Comparison of ENCODE assay signal across 9 cellular contexts in genomic region chr9:13513710-13514444, GRCh38.
DNase-seq lines count a peak whose midpoint lies in the region; ATAC-seq and TF ChIP-seq lines count a peak whose summit lies in the region.
"Had no signal": no experiment of that assay in that cellular context is flagged by ENCODE, and none has a peak within 500 bp of the region (broad histone marks: within the 10 kb centered on the region; RNA-seq: fewer than 3 reads in every experiment).

No MANE protein-coding gene starts in this region.

- H3K4me1 Mint-ChIP-seq in WTC11 = peaks cover 22% of the 10 kb centered on the region
- no peaks in the 10 kb centered on the region for H3K4me1 Mint-ChIP-seq in stimulated activated naive B cell treated with anti-CD40 and anti-IgM and Interleukin-4, amounts not matched to agents 10 μg/mL and 1 μg/mL and 100 μg/mL, for 72 hours

- no peaks in the 10 kb centered on the region for H3K36me3 Mint-ChIP-seq in WTC11
- H3K36me3 Mint-ChIP-seq in stimulated activated naive B cell treated with anti-CD40 and anti-IgM and Interleukin-4, amounts not matched to agents 10 μg/mL and 1 μg/mL and 100 μg/mL, for 72 hours = no peaks in the 10 kb centered on the region

- TF ChIP-seq CTCF in WTC11 (IDR thresholded peaks at IDR 0.05) = no peak

- H3K4me1 ChIP-seq in HUES6 (ENCODE audit: control insufficient read depth, insufficient read depth, low read length) (peaks cover 13% of the 10 kb centered on the region), skeletal muscle tissue (ENCODE audit: control insufficient read depth in 3 of 3, insufficient read depth in 3 of 3, low read length in 3 of 3) (peaks cover 0 to 4% (median 0%) of the 10 kb centered on the region in 3 donors)

- CTCF ChIA-PET in WTC11 (lab: Charles Lee) = interaction anchor here (1.2 kb wide), 1 partner anchor 86 kb away, joined by 3 read pairs; no protein-coding TSS in a partner anchor

- H3K27me3 ChIP-seq in HUES6 (ENCODE audit: control insufficient read depth, insufficient read depth, low read length) (no peaks in the 10 kb centered on the region), skeletal muscle tissue (ENCODE audit: control insufficient read depth in 3 of 3, insufficient read depth in 3 of 3, low read length in 3 of 3) (no peaks in the 10 kb centered on the region)

- no peaks in the 10 kb centered on the region for H3K27me3 Mint-ChIP-seq in WTC11 (ENCODE audit: low read depth)
- H3K27me3 Mint-ChIP-seq in stimulated activated naive B cell treated with anti-CD40 and anti-IgM and Interleukin-4, amounts not matched to agents 10 μg/mL and 1 μg/mL and 100 μg/mL, for 72 hours = no peaks in the 10 kb centered on the region

- peaks cover 4% of the 10 kb centered on the region; the same call in 1 of the 2 replicates for H3K9me3 Mint-ChIP-seq in WTC11
- peaks cover 3 to 5% of the 10 kb centered on the region in 2 donors for H3K9me3 Mint-ChIP-seq in stimulated activated naive B cell treated with anti-CD40 and anti-IgM and Interleukin-4, amounts not matched to agents 10 μg/mL and 1 μg/mL and 100 μg/mL, for 72 hours

- DNase-seq in WTC11 (ENCODE audit: low spot score) (peak; percentile 49), left ventricle myocardium superior (no peak), NAMALWA (ENCODE audit: low spot score) (no peak)
- DNase-seq in stimulated activated naive B cell treated with anti-CD40 and anti-IgM and Interleukin-4, amounts not matched to agents 10 μg/mL and 1 μg/mL and 100 μg/mL, for 72 hours = no peak

- H3K27ac Mint-ChIP-seq in WTC11 = peak overlapping the region; percentile 89
- H3K27ac Mint-ChIP-seq in stimulated activated naive B cell treated with anti-CD40 and anti-IgM and Interleukin-4, amounts not matched to agents 10 μg/mL and 1 μg/mL and 100 μg/mL, for 72 hours = no peak overlapping the region

- ATAC-seq in WTC11 = peak; percentile 97
- ATAC-seq in left ventricle myocardium superior = peak; percentile 62
- no peak for ATAC-seq in stimulated activated naive B cell treated with anti-CD40 and anti-IgM and Interleukin-4, amounts not matched to agents 10 μg/mL and 1 μg/mL and 100 μg/mL, for 72 hours (replicated peaks)
- ATAC-seq in GM19395 (IDR thresholded peaks at IDR 0.05; ENCODE audit: unreplicated experiment) = no peak
- no peak for ATAC-seq in HG03045 (IDR thresholded peaks at IDR 0.05; ENCODE audit: unreplicated experiment)

- H3K9ac ChIP-seq in HUES6 (ENCODE audit: low read length) = peak overlapping the region; percentile 57
- no peak overlapping the region for H3K9ac ChIP-seq in skeletal muscle tissue (ENCODE audit: low read depth in 1 of 3, low read length in 3 of 3)

- H3K4me3 Mint-ChIP-seq in WTC11 = no peak overlapping the region
- no peak overlapping the region for H3K4me3 Mint-ChIP-seq in stimulated activated naive B cell treated with anti-CD40 and anti-IgM and Interleukin-4, amounts not matched to agents 10 μg/mL and 1 μg/mL and 100 μg/mL, for 72 hours

- H3K4me3 ChIP-seq in HUES6 (ENCODE audit: low read depth, low read length) = no peak overlapping the region
- no peak overlapping the region for H3K4me3 ChIP-seq in skeletal muscle tissue (ENCODE audit: low read length in 3 of 3)
- H3K4me3 ChIP-seq: lung had no signal

- H3K36me3 ChIP-seq in HUES6 (ENCODE audit: control insufficient read depth, insufficient read depth, low read length) (no peaks in the 10 kb centered on the region), skeletal muscle tissue (ENCODE audit: control insufficient read depth in 3 of 3, insufficient read depth in 3 of 3, low read length in 3 of 3) (no peaks in the 10 kb centered on the region)

- intact Hi-C loops in left ventricle myocardium superior (cut with micrococcal nuclease) = no loop called here

- peak overlapping the region; percentile 72; the same call in 1 of the 2 replicates for H3K27ac ChIP-seq in HUES6 (ENCODE audit: low read depth, low read length)
- peak overlapping the region; percentile 61 for H3K27ac ChIP-seq in skeletal muscle tissue (ENCODE audit: low read depth, low read length)

- H3K9me3 ChIP-seq in HUES6 (ENCODE audit: control insufficient read depth, insufficient read depth, low read depth, low read length) (no peaks in the 10 kb centered on the region; the same call in 1 of the 2 replicates), skeletal muscle tissue (ENCODE audit: control insufficient read depth in 3 of 3, low read length in 3 of 3) (no peaks in the 10 kb centered on the region)

- POLR2A ChIA-PET in WTC11 (lab: Charles Lee) = no interaction called here

TF ChIP-seq in WTC11, 78 proteins besides CTCF, POLR2A, EP300 and RAD21 (continues in another document):
- TF ChIP-seq ARID4B (CRISPR knock-in tag; IDR thresholded peaks at IDR 0.05; ENCODE audit: borderline replicate concordance) = no peak
- no peak for TF ChIP-seq USF1 (CRISPR knock-in tag; IDR thresholded peaks at IDR 0.05)
- TF ChIP-seq ESRRA (CRISPR knock-in tag; IDR thresholded peaks at IDR 0.05; ENCODE audit: borderline replicate concordance) = no peak
- no peak for TF ChIP-seq ZNF317 (CRISPR knock-in tag; IDR thresholded peaks at IDR 0.05; ENCODE audit: borderline replicate concordance, low read depth)
- no peak for TF ChIP-seq ZNF532 (CRISPR knock-in tag; IDR thresholded peaks at IDR 0.05; ENCODE audit: borderline replicate concordance)

Comparison
In these comparisons a context has a peak if more than half of its experiments do, and no peak if none do; other contexts are left out.
1. ATAC-seq: peak in WTC11 (single experiment) and left ventricle myocardium superior (single experiment); none in stimulated activated naive B cell treated with anti-CD40 and anti-IgM and Interleukin-4, amounts not matched to agents 10 μg/mL and 1 μg/mL and 100 μg/mL, for 72 hours (0 of 2), GM19395 (single experiment) and HG03045 (single experiment).